19 cellular contexts compared by ENCODE assay signal in genomic region chr4:101678180-101678579, GRCh38.
A peak's percentile ranks its signal among the peaks of the same experiment; 100 is the strongest.
DNase-seq lines count a peak whose midpoint lies in the region; ATAC-seq, FAIRE-seq and TF ChIP-seq lines count a peak whose summit lies in the region.
"Had no signal": no experiment of that assay in that cellular context is flagged by ENCODE, and none has a peak within 500 bp of the region (broad histone marks: within the 10 kb centered on the region; RNA-seq: fewer than 3 reads in every experiment).

No MANE protein-coding gene starts in this region.

- no peak for ATAC-seq in foreskin keratinocyte
- ATAC-seq in GM19328 (IDR thresholded peaks at IDR 0.05; ENCODE audit: unreplicated experiment): no peak
- ATAC-seq: activated CD8-positive, alpha-beta T cell treated with anti-CD3 and anti-CD28 coated beads for 36 hours; right lobe of liver; stimulated activated naive CD8-positive, alpha-beta T cell treated with anti-CD3 and anti-CD28 coated beads, Interleukin-15, amount 100 ng/mL, for 72 hours had no signal

- peak; percentile 19 for TF ChIP-seq CTCF in foreskin keratinocyte (conservative IDR thresholded peaks at IDR 0.05)

- CTCF ChIA-PET in HEK293T (lab: Yijun Ruan, JAX): no interaction called here

- no peak for FAIRE-seq in frontal cortex (lab: Jason Lieb, UNC)
- FAIRE-seq: H54 had no signal

- no peaks in the 10 kb centered on the region for H3K4me1 ChIP-seq in foreskin keratinocyte
- H3K4me1 ChIP-seq: right lobe of liver, tibial nerve had no signal

- H3K27me3 ChIP-seq in foreskin keratinocyte: no peaks in the 10 kb centered on the region
- H3K27me3 ChIP-seq: right lobe of liver, tibial nerve had no signal

- H3K27ac ChIP-seq in foreskin keratinocyte: no peak overlapping the region
- H3K27ac ChIP-seq: right lobe of liver, tibial nerve had no signal

- POLR2A ChIA-PET in HEK293T (lab: Yijun Ruan, JAX): no interaction called here

- DNase-seq in DMS 273 treated with DMSO at 0.1 percent for 48 hours (lab: John Stamatoyannopoulos, UW) (peak; percentile 10), HEK293T (ENCODE audit: extremely low spot score) (no peak), OCI-M1 (lab: John Stamatoyannopoulos, UW) (peak; percentile 10), foreskin keratinocyte (peak in 1 of 2 donors; percentile 20), NCI-H1105 (lab: John Stamatoyannopoulos, UW) (no peak), frontal cortex (ENCODE audit: low spot score in 2 of 2) (no peak), activated gamma-delta T cell treated with Interleukin-2 at 50 U/mL for 16 hours (no peak)
- DNase-seq: activated CD8-positive, alpha-beta T cell treated with anti-CD3 and anti-CD28 coated beads for 36 hours; activated naive CD4-positive, alpha-beta T cell; activated T-cell treated with anti-CD3 and anti-CD28 coated beads, Interleukin-2, amount 50 U/mL, for 1 hour; immature natural killer cell; NCI-H524 treated with DMSO at 0.1 percent for 48 hours; posterior cingulate gyrus; right lobe of liver; stimulated activated naive CD8-positive, alpha-beta T cell treated with anti-CD3 and anti-CD28 coated beads, Interleukin-15, amount 100 ng/mL, for 72 hours; SW 1271 had no signal

TF ChIP-seq in HEK293T, 16 proteins besides CTCF, POLR2A, EP300 and RAD21:
- no peak for TF ChIP-seq BHLHE40 (IDR thresholded peaks at IDR 0.05; ENCODE audit: borderline replicate concordance)
- peak; percentile 74 for TF ChIP-seq PKNOX1 (IDR thresholded peaks at IDR 0.05)
- no peak for TF ChIP-seq FOXM1 (IDR thresholded peaks at IDR 0.05; ENCODE audit: borderline replicate concordance)
- TF ChIP-seq ELF4 (IDR thresholded peaks at IDR 0.05): no peak
- no peak for TF ChIP-seq FOXK2 (IDR thresholded peaks at IDR 0.05)

Comparison
In these comparisons a context has a peak if more than half of its experiments do, and no peak if none do; other contexts are left out.
1. DNase-seq: peak in DMS 273 treated with DMSO at 0.1 percent for 48 hours (single experiment) and OCI-M1 (single experiment); none in HEK293T (single experiment), NCI-H1105 (single experiment), frontal cortex (0 of 2) and activated gamma-delta T cell treated with Interleukin-2 at 50 U/mL for 16 hours (single experiment).